8 cellular contexts compared by ENCODE assay signal in genomic region chr10:114304566-114305421, GRCh38.
DNase-seq lines count a peak whose midpoint lies in the region; ATAC-seq, FAIRE-seq and TF ChIP-seq lines count a peak whose summit lies in the region.

No MANE protein-coding gene starts in this region.

- H3K4ac ChIP-seq in IMR-90 (ENCODE audit: low read depth, low read length): peak overlapping the region; percentile 74

- H3K79me2 ChIP-seq in GM12878 (ENCODE audit: control insufficient read depth, insufficient read depth, low read length): no peaks in the 10 kb centered on the region

- no peak for TF ChIP-seq POLR2A in IMR-90 (IDR thresholded peaks at IDR 0.05; ENCODE audit: low read depth, low read length)
- no peak for TF ChIP-seq POLR2A in GM12878 (IDR thresholded peaks at IDR 0.05; ENCODE audit: low read depth, low read length)

- peaks cover 4% of the 10 kb centered on the region; the same call in 1 of the 2 replicates for H4K20me1 ChIP-seq in IMR-90 (ENCODE audit: insufficient read depth, low read length)
- no peaks in the 10 kb centered on the region for H4K20me1 ChIP-seq in GM12878 (ENCODE audit: control insufficient read depth, insufficient read depth)

- TF ChIP-seq EP300 in GM12878 (IDR thresholded peaks at IDR 0.05; ENCODE audit: borderline replicate concordance in 1 of 2, control insufficient read depth in 1 of 2, low read depth in 2 of 2, low read length in 2 of 2): no peak

- peak overlapping the region in 1 of 2 experiments; percentile 53; a peak in 1 of 4 replicates for H4K8ac ChIP-seq in IMR-90 (ENCODE audit: low read depth in 2 of 2, low read length in 2 of 2)

- TF ChIP-seq RAD21 in IMR-90 (IDR thresholded peaks at IDR 0.05; ENCODE audit: low read length): no peak
- TF ChIP-seq RAD21 in GM12878 (IDR thresholded peaks at IDR 0.05; ENCODE audit: insufficient read depth, low read depth, low read length): no peak

- H3K4me3 ChIP-seq in IMR-90 (ENCODE audit: insufficient read depth, low read depth, low read length) (peak overlapping the region; percentile 4), GM12878 (peak overlapping the region; percentile 78)

- SMC1A ChIA-PET in GM12878 (lab: Charles Lee; ENCODE audit: uncharacterized antibody, unreplicated experiment): interaction anchor here (0.6 to 2.7 kb wide), 40 partner anchors 11 to 1111 kb away, joined by 3 to 30 read pairs (median 4); no protein-coding TSS in a partner anchor

- H3K36me3 Mint-ChIP-seq in T-helper 17 cell (ENCODE audit: low read depth): no peaks in the 10 kb centered on the region

- H2BK120ac ChIP-seq in IMR-90 (ENCODE audit: low read depth, low read length): peak overlapping the region; percentile 57; the same call in 1 of the 2 replicates

- H3K4me1 Mint-ChIP-seq in T-helper 17 cell: peaks cover 15% of the 10 kb centered on the region

- peak overlapping the region; percentile 12 for H2BK5ac ChIP-seq in IMR-90 (ENCODE audit: low read depth, low read length, poor library complexity, severe bottlenecking)

- H3K14ac ChIP-seq in IMR-90 (replicated peaks; ENCODE audit: low read depth, low read length): no peak overlapping the region; the same call in 1 of the 2 replicates

- H3K36me3 ChIP-seq in IMR-90 (ENCODE audit: control insufficient read depth, insufficient read depth, low read length) (no peaks in the 10 kb centered on the region), GM12878 (ENCODE audit: control insufficient read depth in 2 of 2, insufficient read depth in 2 of 2, low read length in 1 of 2) (no peaks in the 10 kb centered on the region)

- DNase-seq in DMS153 treated with DMSO at 0.1 percent for 48 hours (lab: John Stamatoyannopoulos, UW; ENCODE audit: unreplicated experiment) (peak; percentile 49), IMR-90 (no peak), T-helper 17 cell (peak; percentile 30 to 53 (median 42)), GM12878 (ENCODE audit: low read depth, low spot score) (no peak), mesenteric fat pad (ENCODE audit: low spot score) (no peak)
- peak; percentile 53 for DNase-seq in stimulated activated CD4-positive, alpha-beta T cell treated with anti-CD3 and anti-CD28 coated beads, Interleukin-4, amount 100 ng/mL, for 24 hours

- intact Hi-C loops in IMR-90 (cut with micrococcal nuclease) (loop anchor here (1.0 to 10.0 kb wide), 10 partner anchors 133 to 823 kb away; no protein-coding TSS in a partner anchor), GM12878 (cut with micrococcal nuclease; ENCODE audit: unreplicated experiment) (loop anchor here (1.0 to 5.0 kb wide), 7 partner anchors 133 to 824 kb away; no protein-coding TSS in a partner anchor)

- WGBS in IMR-90 (ENCODE audit: extremely low coverage in 2 of 2, insufficient read length in 1 of 2), 2 experiments: 15% methylated on average over 13 of the region's 41 CpGs; no CpG with 5 or more reads in 1 of the 2 experiments
- 5% methylated on average over 20 of the region's 41 CpGs for WGBS in GM12878 (ENCODE audit: insufficient coverage, insufficient replicate concordance, low lambda C conversion rate, missing lambda C conversion rate)

- H3K4me1 ChIP-seq in IMR-90 (ENCODE audit: control insufficient read depth, insufficient read depth, low read length) (peaks cover 13% of the 10 kb centered on the region), GM12878 (ENCODE audit: control insufficient read depth, insufficient read depth, low read length) (peaks cover 8% of the 10 kb centered on the region)

- H3K56ac ChIP-seq in IMR-90 (ENCODE audit: extremely low read depth, insufficient read depth, low read length): no peak overlapping the region

- RAD21 ChIA-PET in GM12878 (lab: Charles Lee; ENCODE audit: unreplicated experiment): interaction anchor here (0.7 to 2.5 kb wide), 34 partner anchors 18 to 825 kb away, joined by 3 to 40 read pairs (median 5); no protein-coding TSS in a partner anchor

- H2BK15ac ChIP-seq in IMR-90 (ENCODE audit: low read depth, low read length): no peak overlapping the region

- peak overlapping the region; percentile 88 for H2AFZ ChIP-seq in IMR-90 (replicated peaks; ENCODE audit: low read length, poor library complexity)
- H2AFZ ChIP-seq in GM12878 (ENCODE audit: control insufficient read depth, low read depth, low read length): peak overlapping the region; percentile 90

- H3K4me2 ChIP-seq in IMR-90 (ENCODE audit: low read depth, low read length) (peak overlapping the region; percentile 61), GM12878 (ENCODE audit: control insufficient read depth, insufficient read depth) (peak overlapping the region; percentile 99)

- H4K5ac ChIP-seq in IMR-90 (ENCODE audit: low read depth, low read length): no peak overlapping the region

- H3K9me3 ChIP-seq in IMR-90 (ENCODE audit: control insufficient read depth, insufficient read depth, low read length): no peaks in the 10 kb centered on the region
- no peaks in the 10 kb centered on the region for H3K9me3 ChIP-seq in T-helper 17 cell (ENCODE audit: control insufficient read depth, low read length, poor library complexity, severe bottlenecking)
- H3K9me3 ChIP-seq in GM12878 (replicated peaks; ENCODE audit: control insufficient read depth, insufficient read depth, low read length): no peaks in the 10 kb centered on the region

- H3K9ac ChIP-seq in IMR-90 (ENCODE audit: low read depth, low read length) (0 out of 2 replicates have a peak overlapping the region, but pooled peaks have one; percentile 2), GM12878 (ENCODE audit: control insufficient read depth, insufficient read depth, low read length) (peak overlapping the region; percentile 7; the same call in 1 of the 2 replicates)

- dilution Hi-C loops in IMR-90 (cut with HindIII; ENCODE audit: low sequenced_read_pairs, unreplicated experiment): no loop called here

- TF ChIP-seq CTCF in IMR-90 (conservative IDR thresholded peaks at IDR 0.05; ENCODE audit: low read depth, low read length) (peak; percentile 38), GM12878 (IDR thresholded peaks at IDR 0.05 in 2 of 3, conservative IDR thresholded peaks at IDR 0.05 in 1 of 3; ENCODE audit: control insufficient read depth in 2 of 3, extremely low read depth in 1 of 3, insufficient read depth in 1 of 3, low read depth in 3 of 3, low read length in 3 of 3) (peak; percentile 45 to 69 (median 65))

- in situ Hi-C loops in IMR-90 (cut with MboI; ENCODE audit: low sequenced_read_pairs) (loop anchor here (5.0 to 10.0 kb wide), 3 partner anchors 243 to 820 kb away; no protein-coding TSS in a partner anchor), GM12878 (cut with MboI) (loop anchor here (5.0 to 25.0 kb wide), 4 partner anchors 92 to 820 kb away; no protein-coding TSS in a partner anchor)

- H3K27me3 ChIP-seq in IMR-90 (ENCODE audit: control insufficient read depth, insufficient read depth, low read length) (peaks cover 8% of the 10 kb centered on the region; the same call in 1 of the 2 replicates), GM12878 (replicated peaks in 1 of 2; ENCODE audit: control insufficient read depth in 2 of 2, insufficient read depth in 2 of 2, low read length in 1 of 2) (no peaks in the 10 kb centered on the region; a peak in 1 of 4 replicates), layer of hippocampus (ENCODE audit: control insufficient read depth, insufficient read depth, low read length) (no peaks in the 10 kb centered on the region)

- FAIRE-seq in GM12878 (lab: Jason Lieb, UNC): no peak

- BruUV-seq in IMR-90 (replicated peaks; lab: Mats Ljungman, UMichigan) (no TSS peak), GM12878 (replicated peaks; lab: Mats Ljungman, UMichigan) (no TSS peak)

- H3K79me1 ChIP-seq in IMR-90 (ENCODE audit: low read depth in 1 of 2, low read length in 2 of 2): no peaks in the 10 kb centered on the region

- 0 out of 2 replicates have a peak overlapping the region, but pooled peaks have one; percentile 23 for H3K23ac ChIP-seq in IMR-90 (ENCODE audit: low read depth, low read length)

- 0 out of 2 replicates have a peak overlapping the region, but pooled peaks have one; percentile 6 for H3K27ac ChIP-seq in IMR-90 (ENCODE audit: insufficient read depth, low read length)
- H3K27ac ChIP-seq in GM12878 (ENCODE audit: control insufficient read depth, insufficient read depth): no peak overlapping the region
- H3K27ac ChIP-seq in layer of hippocampus (ENCODE audit: low read depth, low read length): peak overlapping the region; percentile 66

- H3K9me1 ChIP-seq in IMR-90 (ENCODE audit: insufficient read depth, low read length): peaks cover 7% of the 10 kb centered on the region

- peak; percentile 76 for ATAC-seq in GM21390 (IDR thresholded peaks at IDR 0.05; ENCODE audit: unreplicated experiment)
- ATAC-seq in IMR-90 (ENCODE audit: low read depth): peak; percentile 35
- peak; percentile 80 for ATAC-seq in T-helper 17 cell
- ATAC-seq in GM12878: peak; percentile 88

- H2BK20ac ChIP-seq in IMR-90 (ENCODE audit: low read depth, low read length): peak overlapping the region; percentile 51; the same call in 1 of the 2 replicates

- 0 out of 2 replicates have a peak overlapping the region, but pooled peaks have one; percentile 2 for H4K91ac ChIP-seq in IMR-90 (ENCODE audit: insufficient read depth, low read depth, low read length)

- H3K4me3 Mint-ChIP-seq in T-helper 17 cell: peak overlapping the region; percentile 92

- CTCF ChIA-PET in IMR-90 (lab: Yijun Ruan, JAX) (interaction anchor here (0.6 to 2.1 kb wide), 28 partner anchors 12 to 517 kb away, joined by 3 to 17 read pairs (median 4); partner anchors contain the start of gene FHIP2A), GM12878 (lab: Yijun Ruan, JAX) (interaction anchor here (0.6 to 3.3 kb wide), 60 partner anchors 8 to 825 kb away, joined by 3 to 58 read pairs (median 5); partner anchors contain the start of gene FHIP2A)

- POLR2A ChIA-PET in IMR-90 (lab: Charles Lee; ENCODE audit: unreplicated experiment): interaction anchor here (1.0 kb wide), 1 partner anchor 154 kb away, joined by 3 read pairs; no protein-coding TSS in a partner anchor
- POLR2A ChIA-PET in GM12878 (lab: Charles Lee): interaction anchor here (0.7 to 1.2 kb wide), 2 partner anchors 83 to 93 kb away, joined by 3 read pairs; no protein-coding TSS in a partner anchor

- no peak overlapping the region for H3K18ac ChIP-seq in IMR-90 (ENCODE audit: low read depth, low read length)

- no peaks in the 10 kb centered on the region for H3K27me3 Mint-ChIP-seq in T-helper 17 cell

- peak overlapping the region; percentile 56 for H2AK9ac ChIP-seq in IMR-90 (replicated peaks; ENCODE audit: low read depth, low read length, poor library complexity)

- H3K27ac Mint-ChIP-seq in T-helper 17 cell: peak overlapping the region; percentile 80

- peak overlapping the region; percentile 32; the same call in 1 of the 2 replicates for H2AK5ac ChIP-seq in IMR-90 (ENCODE audit: low read depth, low read length)

TF ChIP-seq in IMR-90, 13 proteins besides CTCF, POLR2A, EP300 and RAD21 (continues in another document):
- TF ChIP-seq RFX5 (IDR thresholded peaks at IDR 0.05; ENCODE audit: low read depth, low read length): no peak
- TF ChIP-seq BHLHE40 (IDR thresholded peaks at IDR 0.05; ENCODE audit: low read depth, low read length): no peak

TF ChIP-seq in GM12878, 131 proteins besides CTCF, POLR2A, EP300 and RAD21 (continues in another document):
- TF ChIP-seq HDGF (IDR thresholded peaks at IDR 0.05) (no peak), SPI1 (IDR thresholded peaks at IDR 0.05; ENCODE audit: borderline replicate concordance, insufficient read depth, low read depth, low read length) (peak; percentile 14; the same call in 1 of the 2 replicates), GATAD2B (conservative IDR thresholded peaks at IDR 0.05; ENCODE audit: low read depth) (peak; percentile 50; the same call in 1 of the 2 replicates), EED (IDR thresholded peaks at IDR 0.05; ENCODE audit: low read depth) (no peak)

Comparison
In these comparisons a context has a peak if more than half of its experiments do, and no peak if none do; other contexts are left out.
1. DNase-seq: peak in DMS153 treated with DMSO at 0.1 percent for 48 hours (single experiment), T-helper 17 cell (3 of 3) and stimulated activated CD4-positive, alpha-beta T cell treated with anti-CD3 and anti-CD28 coated beads, Interleukin-4, amount 100 ng/mL, for 24 hours (single experiment); none in IMR-90 (single experiment), GM12878 (single experiment) and mesenteric fat pad (single experiment).
2. ATAC-seq: peak in every context shown above with its lines; median percentile 88 in GM12878; 80 in T-helper 17 cell; 76 in GM21390; 35 in IMR-90.